14 cellular contexts compared by ENCODE assay signal in genomic region chr7:25308246-25308645, GRCh38.
"Had no signal": no experiment of that assay in that cellular context is flagged by ENCODE, and none has a peak within 500 bp of the region (broad histone marks: within the 10 kb centered on the region; RNA-seq: fewer than 3 reads in every experiment).

No MANE protein-coding gene starts in this region.

- H3K4me1 ChIP-seq: uterus had no signal

- H3K27me3 ChIP-seq: cardiac muscle cell, ovary, sigmoid colon, uterus had no signal

- H3K4me3 ChIP-seq: cardiac muscle cell, lung, ovary, sigmoid colon, uterus had no signal

- ATAC-seq: activated CD8-positive, alpha-beta memory T cell treated with anti-CD3 and anti-CD28 coated beads, Interleukin-2, amount 10 ng/mL, durations not matched to agents 7 days and 5 days; left lobe of liver; stimulated activated naive B cell treated with anti-CD40 and anti-IgM and Interleukin-4, amounts not matched to agents 10 μg/mL and 1 μg/mL and 100 μg/mL, for 72 hours had no signal

- DNase-seq: activated CD4-positive, alpha-beta memory T cell treated with anti-CD3 and anti-CD28 coated beads for 36 hours; activated CD8-positive, alpha-beta memory T cell treated with anti-CD3 and anti-CD28 coated beads, Interleukin-2, amount 10 ng/mL, durations not matched to agents 7 days and 5 days; dermis blood vessel endothelial cell; effector memory CD4-positive, alpha-beta T cell; glutamatergic neuron; ovary; sigmoid colon; stimulated activated naive B cell treated with anti-CD40 and anti-IgM and Interleukin-4, amounts not matched to agents 10 μg/mL and 1 μg/mL and 100 μg/mL, for 72 hours; T-helper 2 cell; uterus; WERI-Rb-1 had no signal

- H3K36me3 ChIP-seq: cardiac muscle cell, ovary, sigmoid colon, uterus, WERI-Rb-1 had no signal

- H3K27ac ChIP-seq: cardiac muscle cell, ovary, uterus, WERI-Rb-1 had no signal

- H3K9me3 ChIP-seq: ovary, sigmoid colon, uterus had no signal
